In genomic region chr9:38065369-38066075, GRCh38 we compare ENCODE assay signal across 9 cellular contexts. TPM values are rescaled to one million over a fixed set of nuclear protein-coding genes. Genes with fewer than 3 reads are reported as not detected.
A peak's percentile ranks its signal among the peaks of the same experiment; 100 is the strongest.
DNase-seq lines count a peak whose midpoint lies in the region; ATAC-seq, FAIRE-seq and TF ChIP-seq lines count a peak whose summit lies in the region.
"Had no signal": no experiment of that assay in that cellular context is flagged by ENCODE, and none has a peak within 500 bp of the region (broad histone marks: within the 10 kb centered on the region; RNA-seq: fewer than 3 reads in every experiment).

No MANE protein-coding gene starts in this region.

- TF ChIP-seq CTCF in AG10803 (conservative IDR thresholded peaks at IDR 0.05; ENCODE audit: low read length) (no peak), Loucy (conservative IDR thresholded peaks at IDR 0.05; ENCODE audit: low read length) (no peak), keratinocyte (optimal IDR thresholded peaks at IDR 0.05 in 1 of 3, IDR thresholded peaks at IDR 0.05 in 1 of 3, conservative IDR thresholded peaks at IDR 0.05 in 1 of 3; ENCODE audit: extremely low read depth in 1 of 3, insufficient read depth in 2 of 3, low read length in 3 of 3) (no peak), ovary (IDR thresholded peaks at IDR 0.05) (no peak)

- H3K9ac ChIP-seq in Loucy (ENCODE audit: low read depth, low read length, poor library complexity, severe bottlenecking) (no peak overlapping the region), keratinocyte (ENCODE audit: control insufficient read depth, extremely low read depth, insufficient read depth, low read length) (no peak overlapping the region)

- ATAC-seq in GM21515 (IDR thresholded peaks at IDR 0.05; ENCODE audit: unreplicated experiment) (peak; percentile 32), HG02970 (IDR thresholded peaks at IDR 0.05; ENCODE audit: low FRiP score, unreplicated experiment) (no peak)

- no peaks in the 10 kb centered on the region for H3K27me3 ChIP-seq in Loucy (ENCODE audit: insufficient read depth, low read length, poor library complexity, severe bottlenecking)
- H3K27me3 ChIP-seq in keratinocyte (ENCODE audit: control insufficient read depth, extremely low read depth, insufficient read depth, low read length): no peaks in the 10 kb centered on the region
- no peaks in the 10 kb centered on the region for H3K27me3 ChIP-seq in ovary

- 78 to 81% (median 79%) methylated on average over 9 of the region's 9 CpGs for WGBS in ovary, 3 donors

- intact Hi-C loops in ovary (cut with DNase I): loop anchor here in 3 of 4 donors (5.0 to 10.0 kb wide), 2 partner anchors 121 to 153 kb away; no protein-coding TSS in a partner anchor

- no peaks in the 10 kb centered on the region for H3K9me3 ChIP-seq in Loucy (ENCODE audit: insufficient read depth, low read depth, low read length)
- no peaks in the 10 kb centered on the region for H3K9me3 ChIP-seq in keratinocyte (ENCODE audit: control insufficient read depth, low read depth, low read length)
- H3K9me3 ChIP-seq in ovary: no peaks in the 10 kb centered on the region

- peaks cover 17% of the 10 kb centered on the region for H3K4me1 ChIP-seq in Loucy (ENCODE audit: insufficient read depth, low read length, poor library complexity, severe bottlenecking)
- H3K4me1 ChIP-seq in keratinocyte (ENCODE audit: control insufficient read depth, extremely low read depth, insufficient read depth, low read length): peaks cover 35% of the 10 kb centered on the region
- peaks cover 4% of the 10 kb centered on the region for H3K4me1 ChIP-seq in ovary (ENCODE audit: insufficient read depth)

- H2AFZ ChIP-seq in Loucy (ENCODE audit: low read length): no peak overlapping the region
- H2AFZ ChIP-seq in keratinocyte (ENCODE audit: control insufficient read depth, low read length): no peak overlapping the region

- DNase-seq in AG10803 (ENCODE audit: low read depth) (no peak), keratinocyte (ENCODE audit: low read depth, low spot score) (no peak), H54 (ENCODE audit: insufficient read length, low spot score) (no peak), ovary (no peak)
- DNase-seq in stimulated activated CD4-positive, alpha-beta T cell treated with anti-CD3 and anti-CD28 coated beads, Interleukin-2, amount 100 ng/mL, for 48 hours: no peak
- DNase-seq: OCI-M1 had no signal

- H3F3A ChIP-seq in Loucy (ENCODE audit: low read depth): no peaks in the 10 kb centered on the region

- H4K20me1 ChIP-seq in Loucy (ENCODE audit: insufficient read depth, low read length, poor library complexity, severe bottlenecking) (no peaks in the 10 kb centered on the region), keratinocyte (ENCODE audit: control insufficient read depth, extremely low read depth, insufficient read depth, low read length) (peaks cover 12% of the 10 kb centered on the region)

- TF ChIP-seq EP300 in ovary (IDR thresholded peaks at IDR 0.05): no peak

- FAIRE-seq in keratinocyte (lab: Jason Lieb, UNC) (no peak), H54 (lab: Jason Lieb, UNC) (no peak)

- H3K36me3 ChIP-seq in Loucy (ENCODE audit: insufficient read depth, low read length) (no peaks in the 10 kb centered on the region), keratinocyte (ENCODE audit: control insufficient read depth in 2 of 2, extremely low read depth in 1 of 2, insufficient read depth in 2 of 2, low read length in 2 of 2) (peaks cover 4 to 16% of the 10 kb centered on the region in 2 experiments), ovary (no peaks in the 10 kb centered on the region)

- H3K4me3 ChIP-seq in AG10803 (ENCODE audit: low read length) (peak overlapping the region; percentile 86), Loucy (ENCODE audit: low read length, poor library complexity, severe bottlenecking) (no peak overlapping the region), keratinocyte (ENCODE audit: control insufficient read depth in 2 of 3, extremely low read depth in 1 of 3, insufficient read depth in 2 of 3, low read depth in 1 of 3, low read length in 3 of 3) (peak overlapping the region; percentile 74 to 97 (median 81)), ovary (no peak overlapping the region)

- no peaks in the 10 kb centered on the region for H3K9me2 ChIP-seq in Loucy (replicated peaks; ENCODE audit: low read depth, low read length)

- peaks cover 8% of the 10 kb centered on the region for H3K9me1 ChIP-seq in keratinocyte (ENCODE audit: control insufficient read depth, extremely low read depth, insufficient read depth, low read length)

- H3K27ac ChIP-seq in keratinocyte (ENCODE audit: control insufficient read depth, insufficient read depth, low read length) (no peak overlapping the region), ovary (no peak overlapping the region)

- H3K4me2 ChIP-seq in Loucy (ENCODE audit: low read depth, low read length, poor library complexity, severe bottlenecking) (peak overlapping the region; percentile 78), keratinocyte (ENCODE audit: control insufficient read depth, extremely low read depth, insufficient read depth, low read depth, low read length) (peak overlapping the region; percentile 89)

- dilution Hi-C loops in keratinocyte (cut with MboI; ENCODE audit: extremely low pct_ligation_motif_present, low sequenced_read_pairs): loop anchor here (25.0 kb wide), 1 partner anchor 97 kb away; no protein-coding TSS in a partner anchor

- H3K79me2 ChIP-seq in Loucy (ENCODE audit: insufficient read depth, low read length) (no peaks in the 10 kb centered on the region), keratinocyte (ENCODE audit: control insufficient read depth, insufficient read depth, low read length) (peaks cover 80% of the 10 kb centered on the region)

- TF ChIP-seq POLR2A in H54 (IDR thresholded peaks at IDR 0.05; ENCODE audit: low read depth, low read length) (no peak), ovary (IDR thresholded peaks at IDR 0.05) (no peak)

RNA-seq across cellular contexts. Expression of gene SHB, which starts 3.5 kb away (rescaled TPM):
- polyA plus RNA-seq in keratinocyte (9.4 to 18.0 TPM (median 10.9 TPM) in 3 replicates), ovary (10 to 100 TPM in 1 of 2 donors, 1 to 10 TPM in 1; 3.5 to 15.7 TPM)
- 10.8 TPM for polyA plus RNA-seq in keratinocyte (2011; ENCODE audit: low read depth)
- polyA plus RNA-seq in keratinocyte (2011; cell fraction: cytosol; rRNA removed): 9.2 and 13.0 TPM in 2 replicates
- 12.5 and 15.5 TPM in 2 replicates for polyA plus RNA-seq in keratinocyte (2011; cell fraction: nucleus; rRNA removed)
- 19.8 and 20.4 TPM in 2 replicates for polyA plus RNA-seq in keratinocyte (2012; ENCODE audit: low replicate concordance)
- polyA minus RNA-seq in keratinocyte: 11.6 to 24.3 TPM (median 12.2 TPM) in 3 replicates
- polyA minus RNA-seq in keratinocyte (2011; cell fraction: cytosol; rRNA and poly(A)+ RNA removed): 17.5 TPM
- polyA minus RNA-seq in keratinocyte (2011; cell fraction: nucleus; rRNA and poly(A)+ RNA removed): 17.8 and 18.4 TPM in 2 replicates
- total RNA-seq in ovary: 10 to 100 TPM in 2 of 7 donors, 1 to 10 TPM in 5; 5.7 to 23.8 (median 9.0) TPM

Comparison
In these comparisons a context has a peak if more than half of its experiments do, and no peak if none do; other contexts are left out.
1. H3K4me3 ChIP-seq: peak in AG10803 (single experiment) and keratinocyte (3 of 3); none in Loucy (single experiment) and ovary (single experiment).